ENCODE assay signal across 20 cellular contexts in the genomic region with DNA sequence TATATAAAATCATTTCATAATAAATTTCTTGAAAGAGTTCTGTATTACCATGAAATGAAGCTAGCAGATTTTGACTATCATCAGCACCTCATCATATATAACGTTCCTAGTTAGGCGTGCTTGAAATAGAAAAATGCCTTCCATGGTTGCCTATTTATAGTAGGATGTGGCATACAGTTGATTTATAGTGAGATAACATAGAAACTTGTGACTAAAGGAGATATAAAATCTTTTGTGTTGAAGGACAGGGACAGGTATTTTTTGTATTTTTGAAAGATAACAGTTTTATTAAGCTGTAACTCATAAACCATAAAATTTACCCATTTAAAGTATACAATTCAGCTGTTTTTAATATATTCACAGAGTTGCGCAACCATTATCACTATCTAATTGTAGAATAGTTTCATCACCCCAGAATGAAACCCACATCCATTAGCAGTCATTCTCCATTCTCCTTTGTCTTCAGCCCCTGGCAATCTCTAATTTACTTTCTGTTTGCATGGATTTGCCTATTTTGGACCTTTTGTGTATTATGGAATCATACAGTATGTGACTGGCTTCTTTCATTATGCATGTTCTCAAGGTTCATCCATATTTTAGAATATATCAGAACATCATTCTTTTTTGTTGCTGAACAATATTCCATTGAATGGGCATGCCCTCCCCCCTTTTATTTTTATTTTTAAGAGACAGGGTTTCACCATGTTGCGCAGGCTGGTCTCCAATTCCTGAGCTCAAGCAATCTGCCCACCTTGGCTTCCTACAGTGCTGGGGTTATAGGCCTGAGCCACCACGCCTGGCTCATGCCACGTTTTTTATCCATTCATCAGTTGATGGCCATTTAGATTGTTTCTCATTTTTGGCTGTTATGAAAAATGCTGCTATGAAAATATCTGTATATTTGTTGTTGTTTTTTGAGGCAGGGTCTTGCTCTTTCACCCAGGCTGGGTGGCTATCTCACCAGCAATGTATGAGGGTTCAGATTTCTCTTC. TPM values are rescaled to one million over a fixed set of nuclear protein-coding genes. Genes with fewer than 3 reads are reported as not detected.
DNase-seq lines count a peak whose midpoint lies in the region; ATAC-seq and TF ChIP-seq lines count a peak whose summit lies in the region.
"Had no signal": no experiment of that assay in that cellular context is flagged by ENCODE, and none has a peak within 500 bp of the region (broad histone marks: within the 10 kb centered on the region; RNA-seq: fewer than 3 reads in every experiment).

No MANE protein-coding gene starts in this region.

- TF ChIP-seq CTCF in psoas muscle (IDR thresholded peaks at IDR 0.05) (no peak), ascending aorta (IDR thresholded peaks at IDR 0.05) (no peak)

- 64 to 77% (median 68%) methylated on average over 6 of the region's 6 CpGs for WGBS in psoas muscle, 3 donors

- H3K36me3 ChIP-seq in psoas muscle (ENCODE audit: insufficient read depth in 1 of 2, low read depth in 1 of 2) = no peaks in the 10 kb centered on the region
- H3K36me3 ChIP-seq in ascending aorta = no peaks in the 10 kb centered on the region
- H3K36me3 ChIP-seq: tibial nerve had no signal

- H3K4me3 ChIP-seq in psoas muscle (no peak overlapping the region), ascending aorta (no peak overlapping the region)
- H3K4me3 ChIP-seq: mucosa of descending colon, tibial nerve had no signal

- H3K27me3 ChIP-seq in psoas muscle (ENCODE audit: insufficient read depth in 3 of 3, low read length in 2 of 3) = no peaks in the 10 kb centered on the region
- H3K27me3 ChIP-seq in ascending aorta = no peaks in the 10 kb centered on the region
- H3K27me3 ChIP-seq: tibial nerve had no signal

- peaks cover 39% of the 10 kb centered on the region for H3K4me1 ChIP-seq in psoas muscle
- H3K4me1 ChIP-seq in ascending aorta = peaks cover 3 to 31% of the 10 kb centered on the region in 2 donors

- ATAC-seq in psoas muscle (peak in 3 of 4 donors; percentile 47 to 73 (median 66)), HG03432 (IDR thresholded peaks at IDR 0.05; ENCODE audit: unreplicated experiment) (no peak), GM21423 (IDR thresholded peaks at IDR 0.05; ENCODE audit: unreplicated experiment) (no peak)
- ATAC-seq: CD8-positive, alpha-beta T cell; mucosa of descending colon; stimulated activated effector memory CD8-positive, alpha-beta T cell treated with anti-CD3 and anti-CD28 coated beads, Interleukin-12 subunit alpha, Interleukin-12 subunit beta, amount 100 ng/mL, for 72 hours; WTC11 had no signal

- intact Hi-C loops in psoas muscle (cut with DNase I) (no loop called here), ascending aorta (cut with DNase I) (loop anchor here (5.0 kb wide), 1 partner anchor 45 kb away; no protein-coding TSS in a partner anchor)

- peak; percentile 57 for DNase-seq in SIG-M5 treated with dmso at 0.1 percent for 504 hours (lab: John Stamatoyannopoulos, UW; ENCODE audit: unreplicated experiment)
- no peak for DNase-seq in SIG-M5 (lab: John Stamatoyannopoulos, UW)
- peak; percentile 32 to 51 for DNase-seq in NCI-H526 (lab: John Stamatoyannopoulos, UW)
- DNase-seq in dedifferentiated amniotic fluid mesenchymal stem cell (ENCODE audit: extremely low spot score) = peak; percentile 18
- DNase-seq in psoas muscle = no peak
- no peak for DNase-seq in ascending aorta (ENCODE audit: low spot score in 2 of 2)
- DNase-seq: 8988T; anterior cingulate cortex; CD8-positive, alpha-beta T cell; cortex of kidney; HCEC 1CT; mucosa of descending colon; NCI-H1436 treated with DMSO at 0.1 percent for 48 hours; NCI-H446 treated with DMSO at 0.1 percent for 48 hours; small intestine had no signal

- H3K27ac ChIP-seq in psoas muscle (peak overlapping the region; percentile 13), ascending aorta (no peak overlapping the region)

- H3K9me3 ChIP-seq in psoas muscle = no peaks in the 10 kb centered on the region
- no peaks in the 10 kb centered on the region for H3K9me3 ChIP-seq in ascending aorta
- H3K9me3 ChIP-seq: mucosa of descending colon, tibial nerve had no signal

RNA-seq across cellular contexts. Expression of a gene that starts 19.5 kb away (rescaled TPM):
- total RNA-seq in psoas muscle = 10 to 100 TPM; 38.3 to 46.5 (median 44.7) TPM
- polyA plus RNA-seq in psoas muscle = 10 to 100 TPM; 10.2 to 35.2 (median 13.0) TPM
- total RNA-seq in ascending aorta = 53.9 TPM

RNA-seq across cellular contexts. Expression of a gene that starts 59.5 kb away (rescaled TPM):
- total RNA-seq in psoas muscle (1 to 10 TPM in 3 of 4 donors, under 1 TPM in 1; 0.97 to 2.8 (median 2.2) TPM), ascending aorta (not detected)
- polyA plus RNA-seq in psoas muscle = 1 to 10 TPM; 2.9 to 7.1 (median 4.8) TPM

Comparison
In these comparisons a context has a peak if more than half of its experiments do, and no peak if none do; other contexts are left out.
1. DNase-seq: peak in SIG-M5 treated with dmso at 0.1 percent for 504 hours (single experiment), NCI-H526 (2 of 2) and dedifferentiated amniotic fluid mesenchymal stem cell (single experiment); none in SIG-M5 (single experiment), psoas muscle (0 of 2) and ascending aorta (0 of 2).
2. ATAC-seq: peak in psoas muscle (3 of 4); none in HG03432 (single experiment) and GM21423 (single experiment).